18 cellular contexts compared by ENCODE assay signal in the genomic region with DNA sequence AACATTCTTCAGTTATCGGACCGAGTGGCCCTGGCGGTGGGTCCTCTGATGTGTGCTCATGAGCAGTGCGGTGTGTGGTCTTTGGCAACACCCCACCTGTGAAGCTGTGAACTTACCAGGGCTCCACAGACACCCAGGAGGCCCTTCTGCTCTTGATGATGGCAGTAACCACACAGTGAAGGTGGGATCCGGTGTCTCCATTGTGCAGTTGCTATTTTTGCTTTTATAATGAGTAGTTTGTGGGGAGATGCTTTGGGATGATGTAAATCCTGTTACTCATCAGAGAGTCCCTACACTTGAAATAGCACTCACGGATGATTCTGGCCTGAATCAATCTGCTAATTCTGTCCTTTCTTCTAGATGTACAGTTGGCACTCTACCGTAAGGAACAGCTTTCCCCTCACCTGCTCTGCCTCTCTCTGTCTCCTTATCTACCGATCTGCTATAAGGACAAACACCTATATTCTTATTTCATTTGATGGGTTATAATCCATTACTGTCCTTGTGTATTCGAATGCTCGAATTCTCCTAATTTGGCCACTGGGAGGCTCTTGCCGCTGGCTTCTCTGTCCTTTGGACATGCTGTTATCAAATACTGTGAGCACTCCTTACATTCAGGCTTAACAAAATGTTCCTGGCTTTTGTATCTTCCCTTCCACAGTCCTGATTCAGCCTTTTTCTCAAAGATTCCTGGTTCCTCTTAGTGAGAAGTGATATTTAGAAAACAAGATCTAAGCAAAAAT. TPM values are rescaled to one million over a fixed set of nuclear protein-coding genes. Genes with fewer than 3 reads are reported as not detected.
DNase-seq lines count a peak whose midpoint lies in the region; ATAC-seq and TF ChIP-seq lines count a peak whose summit lies in the region.
"Had no signal": no experiment of that assay in that cellular context is flagged by ENCODE, and none has a peak within 500 bp of the region (broad histone marks: within the 10 kb centered on the region; RNA-seq: fewer than 3 reads in every experiment).

No MANE protein-coding gene starts in this region.

- DNase-seq in A673 (ENCODE audit: low spot score): no peak
- peak; percentile 18 for DNase-seq in GM23338 (ENCODE audit: low spot score)
- no peak for DNase-seq in WERI-Rb-1
- peak; percentile 77 for DNase-seq in iris pigment epithelial cell (ENCODE audit: low read depth)
- no peak for DNase-seq in upper lobe of right lung
- no peak for DNase-seq in BE2C
- no peak for DNase-seq in NCI-H1105 (lab: John Stamatoyannopoulos, UW)
- DNase-seq: activated CD8-positive, alpha-beta memory T cell treated with anti-CD3 and anti-CD28 coated beads, Interleukin-2, amount 50 U/mL, for 48 hours; aorta; CD4-positive, alpha-beta T cell; NCI-H1930; OCI-M1; stimulated activated naive B cell treated with anti-CD40 and anti-IgM and Interleukin-4, amounts not matched to agents 10 μg/mL and 1 μg/mL and 100 μg/mL, for 72 hours; T1000 had no signal

- no peak overlapping the region for H3K27ac ChIP-seq in A673 (ENCODE audit: low read depth, low read length, poor library complexity, severe bottlenecking)
- no peak overlapping the region for H3K27ac ChIP-seq in GM23338 (ENCODE audit: low read depth)
- H3K27ac ChIP-seq in WERI-Rb-1: no peak overlapping the region
- H3K27ac ChIP-seq in upper lobe of right lung: no peak overlapping the region
- H3K27ac ChIP-seq: epithelial cell of prostate, HL-60 had no signal

- no peak overlapping the region for H3K4me3 Mint-ChIP-seq in GM23338
- H3K4me3 Mint-ChIP-seq: CD4-positive, alpha-beta T cell; nephron; stimulated activated naive B cell treated with anti-CD40 and anti-IgM and Interleukin-4, amounts not matched to agents 10 μg/mL and 1 μg/mL and 100 μg/mL, for 72 hours had no signal

- H3K9me2 ChIP-seq in GM23338 (ENCODE audit: insufficient read depth): peaks cover 5% of the 10 kb centered on the region; the same call in 1 of the 2 replicates

- no peak overlapping the region for H2AFZ ChIP-seq in GM23338

- H3K4me1 ChIP-seq in A673 (ENCODE audit: insufficient read depth, low read length, poor library complexity, severe bottlenecking): peaks cover 9% of the 10 kb centered on the region
- no peaks in the 10 kb centered on the region for H3K4me1 ChIP-seq in GM23338 (ENCODE audit: insufficient read depth)
- no peaks in the 10 kb centered on the region for H3K4me1 ChIP-seq in upper lobe of right lung
- H3K4me1 ChIP-seq in BE2C: no peaks in the 10 kb centered on the region

- ATAC-seq in GM23338 (no peak), GM19397 (IDR thresholded peaks at IDR 0.05; ENCODE audit: unreplicated experiment) (no peak), upper lobe of right lung (no peak)
- ATAC-seq: stimulated activated naive B cell treated with anti-CD40 and anti-IgM and Interleukin-4, amounts not matched to agents 10 μg/mL and 1 μg/mL and 100 μg/mL, for 72 hours had no signal

- H3K9me3 ChIP-seq in A673 (ENCODE audit: low read depth, low read length, poor library complexity, severe bottlenecking) (no peaks in the 10 kb centered on the region), WERI-Rb-1 (ENCODE audit: severe bottlenecking) (peaks cover 3% of the 10 kb centered on the region), upper lobe of right lung (no peaks in the 10 kb centered on the region), BE2C (no peaks in the 10 kb centered on the region)

- H3K4me2 ChIP-seq in GM23338: no peak overlapping the region

- peaks cover 5% of the 10 kb centered on the region for H3K27me3 Mint-ChIP-seq in GM23338 (ENCODE audit: insufficient read depth, low read depth, poor library complexity)
- H3K27me3 Mint-ChIP-seq: CD4-positive, alpha-beta T cell; stimulated activated naive B cell treated with anti-CD40 and anti-IgM and Interleukin-4, amounts not matched to agents 10 μg/mL and 1 μg/mL and 100 μg/mL, for 72 hours had no signal

- no TSS peak for BruUV-seq in A673 (replicated peaks; lab: Mats Ljungman, UMichigan)

- peaks cover 24% of the 10 kb centered on the region for H3K36me3 Mint-ChIP-seq in GM23338 (ENCODE audit: low read depth)

- H3K27ac Mint-ChIP-seq in GM23338: no peak overlapping the region
- H3K27ac Mint-ChIP-seq: CD4-positive, alpha-beta T cell; nephron; stimulated activated naive B cell treated with anti-CD40 and anti-IgM and Interleukin-4, amounts not matched to agents 10 μg/mL and 1 μg/mL and 100 μg/mL, for 72 hours had no signal

- H3F3A ChIP-seq in GM23338 (replicated peaks; ENCODE audit: low read depth): no peaks in the 10 kb centered on the region

- no peaks in the 10 kb centered on the region for H4K20me1 ChIP-seq in GM23338 (replicated peaks; ENCODE audit: insufficient read depth)

- TF ChIP-seq CTCF in A673 (conservative IDR thresholded peaks at IDR 0.05; ENCODE audit: low read depth, low read length) (0 out of 2 replicates have a peak, but pooled peaks have one; percentile 19), GM23338 (conservative IDR thresholded peaks at IDR 0.05; ENCODE audit: low read depth in 2 of 2) (peak; percentile 32 to 33), WERI-Rb-1 (IDR thresholded peaks at IDR 0.05; ENCODE audit: low read depth, low read length) (0 out of 2 replicates have a peak, but pooled peaks have one; percentile 9), upper lobe of right lung (IDR thresholded peaks at IDR 0.05) (no peak), BE2C (IDR thresholded peaks at IDR 0.05; ENCODE audit: low read depth, low read length) (no peak; the same call in 1 of the 2 replicates)

- H3K4me1 Mint-ChIP-seq in GM23338: peaks cover 7% of the 10 kb centered on the region; the same call in 2 of the 3 replicates
- H3K4me1 Mint-ChIP-seq: nephron had no signal

- no peaks in the 10 kb centered on the region for H3K27me3 ChIP-seq in A673 (replicated peaks; ENCODE audit: insufficient read depth, low read depth, low read length, poor library complexity)
- no peaks in the 10 kb centered on the region for H3K27me3 ChIP-seq in GM23338 (ENCODE audit: insufficient read depth)
- no peaks in the 10 kb centered on the region for H3K27me3 ChIP-seq in WERI-Rb-1 (ENCODE audit: insufficient read depth, low read depth, severe bottlenecking)
- no peaks in the 10 kb centered on the region for H3K27me3 ChIP-seq in upper lobe of right lung
- H3K27me3 ChIP-seq in BE2C: no peaks in the 10 kb centered on the region

- CTCF ChIA-PET in A673 (lab: Charles Lee): no interaction called here

- intact Hi-C loops in A673 (cut with micrococcal nuclease; ENCODE audit: unreplicated experiment): no loop called here
- intact Hi-C loops in upper lobe of right lung (cut with DNase I): no loop called here

- POLR2A ChIA-PET in A673 (lab: Charles Lee; ENCODE audit: low non-redundant PET): no interaction called here

- no peak overlapping the region for H3K4me3 ChIP-seq in A673 (ENCODE audit: low read depth, low read length, poor library complexity, severe bottlenecking)
- H3K4me3 ChIP-seq in GM23338: no peak overlapping the region
- H3K4me3 ChIP-seq in WERI-Rb-1 (ENCODE audit: low read depth, low read length): no peak overlapping the region
- no peak overlapping the region for H3K4me3 ChIP-seq in upper lobe of right lung
- H3K4me3 ChIP-seq in BE2C (ENCODE audit: low read depth, low read length): no peak overlapping the region

- H3K36me3 ChIP-seq in A673 (ENCODE audit: insufficient read depth, low read length, poor library complexity, severe bottlenecking) (no peaks in the 10 kb centered on the region), GM23338 (ENCODE audit: insufficient read depth) (no peaks in the 10 kb centered on the region), WERI-Rb-1 (peaks cover 6% of the 10 kb centered on the region), upper lobe of right lung (peaks cover under 1% of the 10 kb centered on the region), BE2C (no peaks in the 10 kb centered on the region; the same call in 1 of the 2 replicates)

- H3K79me2 ChIP-seq in GM23338 (replicated peaks; ENCODE audit: insufficient read depth): no peaks in the 10 kb centered on the region

- peaks cover 10% of the 10 kb centered on the region for H3K9me3 Mint-ChIP-seq in GM23338

TF ChIP-seq in GM23338, 12 proteins besides CTCF, POLR2A, EP300 and RAD21 (continues in another document):
- TF ChIP-seq, protein P1, sequence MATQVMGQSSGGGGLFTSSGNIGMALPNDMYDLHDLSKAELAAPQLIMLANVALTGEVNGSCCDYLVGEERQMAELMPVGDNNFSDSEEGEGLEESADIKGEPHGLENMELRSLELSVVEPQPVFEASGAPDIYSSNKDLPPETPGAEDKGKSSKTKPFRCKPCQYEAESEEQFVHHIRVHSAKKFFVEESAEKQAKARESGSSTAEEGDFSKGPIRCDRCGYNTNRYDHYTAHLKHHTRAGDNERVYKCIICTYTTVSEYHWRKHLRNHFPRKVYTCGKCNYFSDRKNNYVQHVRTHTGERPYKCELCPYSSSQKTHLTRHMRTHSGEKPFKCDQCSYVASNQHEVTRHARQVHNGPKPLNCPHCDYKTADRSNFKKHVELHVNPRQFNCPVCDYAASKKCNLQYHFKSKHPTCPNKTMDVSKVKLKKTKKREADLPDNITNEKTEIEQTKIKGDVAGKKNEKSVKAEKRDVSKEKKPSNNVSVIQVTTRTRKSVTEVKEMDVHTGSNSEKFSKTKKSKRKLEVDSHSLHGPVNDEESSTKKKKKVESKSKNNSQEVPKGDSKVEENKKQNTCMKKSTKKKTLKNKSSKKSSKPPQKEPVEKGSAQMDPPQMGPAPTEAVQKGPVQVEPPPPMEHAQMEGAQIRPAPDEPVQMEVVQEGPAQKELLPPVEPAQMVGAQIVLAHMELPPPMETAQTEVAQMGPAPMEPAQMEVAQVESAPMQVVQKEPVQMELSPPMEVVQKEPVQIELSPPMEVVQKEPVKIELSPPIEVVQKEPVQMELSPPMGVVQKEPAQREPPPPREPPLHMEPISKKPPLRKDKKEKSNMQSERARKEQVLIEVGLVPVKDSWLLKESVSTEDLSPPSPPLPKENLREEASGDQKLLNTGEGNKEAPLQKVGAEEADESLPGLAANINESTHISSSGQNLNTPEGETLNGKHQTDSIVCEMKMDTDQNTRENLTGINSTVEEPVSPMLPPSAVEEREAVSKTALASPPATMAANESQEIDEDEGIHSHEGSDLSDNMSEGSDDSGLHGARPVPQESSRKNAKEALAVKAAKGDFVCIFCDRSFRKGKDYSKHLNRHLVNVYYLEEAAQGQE (IDR thresholded peaks at IDR 0.05; ENCODE audit: unreplicated experiment): no peak
- no peak for TF ChIP-seq JUNB (IDR thresholded peaks at IDR 0.05; ENCODE audit: unreplicated experiment)
- no peak for TF ChIP-seq EZH2phosphoT487 (IDR thresholded peaks at IDR 0.05; ENCODE audit: unreplicated experiment)

RNA-seq across cellular contexts. Expression of gene ATPSCKMT, which starts 20.2 kb away (rescaled TPM):
- total RNA-seq in A673 (2021) (34.8 and 36.6 TPM in 2 replicates), upper lobe of right lung (15.7 TPM)
- total RNA-seq in GM23338 (2014; rRNA removed; shearing (Covaris generic)): 19.3 and 22.9 TPM in 2 replicates
- 8.9 and 10.0 TPM in 2 replicates for polyA plus RNA-seq in GM23338 (2016; fragmentation: Nextera tagmentation; extraction: Ambion mirVana)
- 30.5 TPM for polyA plus RNA-seq in BE2C (2012; ENCODE audit: insufficient read depth, insufficient read length, low read depth)

RNA-seq across cellular contexts. Expression of gene CCT5, which starts 20.6 kb away (rescaled TPM):
- total RNA-seq in A673 (2021) (651 and 675 TPM in 2 replicates), upper lobe of right lung (119 TPM)
- total RNA-seq in GM23338 (2014; rRNA removed; shearing (Covaris generic)): 604 and 661 TPM in 2 replicates
- 576 and 627 TPM in 2 replicates for polyA plus RNA-seq in GM23338 (2016; fragmentation: Nextera tagmentation; extraction: Ambion mirVana)
- 519 TPM for polyA plus RNA-seq in BE2C (2012; ENCODE audit: insufficient read depth, insufficient read length, low read depth)

Comparison
In these comparisons a context has a peak if more than half of its experiments do, and no peak if none do; other contexts are left out.
1. DNase-seq: peak in GM23338 (single experiment) and iris pigment epithelial cell (single experiment); none in A673 (single experiment), WERI-Rb-1 (single experiment), upper lobe of right lung (single experiment), BE2C (single experiment) and NCI-H1105 (single experiment).
2. CTCF ChIP-seq: peak in A673 (single experiment), GM23338 (2 of 2) and WERI-Rb-1 (single experiment); none in upper lobe of right lung (single experiment) and BE2C (single experiment).